In the genomic region with DNA sequence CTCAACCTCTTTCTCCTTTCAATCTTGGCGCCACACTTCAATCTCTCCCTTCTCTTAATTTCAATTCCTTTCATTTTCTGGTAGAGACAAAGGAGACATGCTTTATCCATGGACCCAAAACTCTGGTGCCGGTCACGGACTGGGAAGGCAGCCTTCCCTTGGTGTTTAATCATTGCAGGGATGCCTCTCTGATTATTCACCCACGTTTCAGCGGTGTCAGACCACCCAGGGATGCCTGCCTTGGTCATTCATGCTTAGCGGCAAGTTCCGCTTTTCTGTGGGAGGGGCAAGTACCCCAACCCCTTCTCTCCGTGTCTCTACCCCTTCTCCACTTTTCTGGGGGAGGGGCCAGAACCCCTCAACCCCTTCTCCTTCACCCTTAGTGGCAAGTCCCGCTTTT, we compare ENCODE assay signal across 12 cellular contexts. TPM values are rescaled to one million over a fixed set of nuclear protein-coding genes. Genes with fewer than 3 reads are reported as not detected.
"Had no signal": no experiment of that assay in that cellular context is flagged by ENCODE, and none has a peak within 500 bp of the region (broad histone marks: within the 10 kb centered on the region; RNA-seq: fewer than 3 reads in every experiment).

No MANE protein-coding gene starts in this region.

RNA-seq across cellular contexts. Expression of a gene that starts 34.1 kb away (rescaled TPM):
- total RNA-seq: activated naive CD4-positive, alpha-beta T cell treated with anti-CD3 and anti-CD28 coated beads for 36 hours; activated naive CD4-positive, alpha-beta T cell treated with anti-CD3 and anti-CD28 coated beads, Interleukin-2, amount 50 U/mL, for 72 hours; activated naive CD8-positive, alpha-beta T cell treated with anti-CD3 and anti-CD28 coated beads for 36 hours; activated T-cell treated with anti-CD3 and anti-CD28 coated beads, Interleukin-2, amount 50 U/mL, for 4 hours; activated T-cell treated with anti-CD3 and anti-CD28 coated beads, Interleukin-2, amount 50 U/mL, for 72 hours; activated T-helper 1 cell treated with anti-CD3 and anti-CD28 coated beads, Interleukin-12 subunit alpha, Interleukin-12 subunit beta, Interleukin-2, Interleukin-4 antibody, amounts not matched to agents 30 ng/mL and 10 ng/mL and 1 ng/mL, durations not matched to agents 14 hours and 24 hours and 36 hours; activated T-helper 17 cell treated with anti-CD3 and anti-CD28 coated beads, Interleukin-2, amount 50 U/mL, for 72 hours; activated T-helper 2 cell treated with anti-CD3 and anti-CD28 coated beads, Interferon-gamma antibody, Interleukin-2, Interleukin-4, amounts not matched to agents 10 μg/mL and 5 μg/mL and 100 μg/mL, durations not matched to agents 14 hours and 24 hours and 36 hours; astrocyte; bronchial epithelial cell; cardiac muscle cell; chondrocyte had no signal
- polyA plus RNA-seq: cardiac muscle cell had no signal
